Comparison of ENCODE assay signal across 14 cellular contexts in the genomic region with DNA sequence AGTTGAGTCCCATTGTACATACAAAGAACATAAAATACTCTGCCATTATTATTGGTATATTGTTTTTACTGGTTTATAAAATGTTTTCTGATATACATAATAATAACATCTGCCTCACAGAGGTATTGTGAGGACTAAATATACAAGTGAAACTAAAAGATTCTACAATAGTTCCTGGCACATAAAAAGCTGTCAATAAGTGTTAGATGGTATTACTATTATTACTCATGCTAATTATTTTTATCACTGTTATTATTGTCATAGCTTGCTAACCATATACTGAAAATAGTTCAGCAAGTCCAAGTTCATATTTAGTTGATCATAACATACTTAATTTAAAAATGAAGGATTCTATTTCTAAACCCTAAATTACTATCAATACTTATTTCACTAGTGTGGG. TPM values are rescaled to one million over a fixed set of nuclear protein-coding genes. Genes with fewer than 3 reads are reported as not detected.
A peak's percentile ranks its signal among the peaks of the same experiment; 100 is the strongest.
DNase-seq lines count a peak whose midpoint lies in the region; ATAC-seq lines count a peak whose summit lies in the region.
"Had no signal": no experiment of that assay in that cellular context is flagged by ENCODE, and none has a peak within 500 bp of the region (broad histone marks: within the 10 kb centered on the region; RNA-seq: fewer than 3 reads in every experiment).

No MANE protein-coding gene starts in this region.

- H3K4me3 Mint-ChIP-seq in activated CD4-positive, alpha-beta T cell treated with anti-CD3 and anti-CD28 coated beads, Interleukin-2, amount 10 ng/mL, durations not matched to agents 7 days and 5 days: peak overlapping the region; percentile 37
- H3K4me3 Mint-ChIP-seq in dendritic cell treated with granulocyte-macrophage colony-stimulating factor and Interleukin-4, amounts not matched to agents 40 ng/mL and 50 ng/mL, for 4 days: no peak overlapping the region

- intact Hi-C loops in dendritic cell treated with granulocyte-macrophage colony-stimulating factor and Interleukin-4, amounts not matched to agents 40 ng/mL and 50 ng/mL, for 4 days (cut with micrococcal nuclease): loop anchor here (10.0 kb wide), 1 partner anchor 46 kb away; no protein-coding TSS in a partner anchor

- H3K27me3 Mint-ChIP-seq in activated CD4-positive, alpha-beta T cell treated with anti-CD3 and anti-CD28 coated beads, Interleukin-2, amount 10 ng/mL, durations not matched to agents 7 days and 5 days: no peaks in the 10 kb centered on the region
- H3K27me3 Mint-ChIP-seq in dendritic cell treated with granulocyte-macrophage colony-stimulating factor and Interleukin-4, amounts not matched to agents 40 ng/mL and 50 ng/mL, for 4 days: no peaks in the 10 kb centered on the region

- H3K27ac ChIP-seq in caudate nucleus (ENCODE audit: low read depth, low read length): no peak overlapping the region

- CTCF ChIA-PET in activated CD4-positive, alpha-beta T cell treated with anti-CD3 and anti-CD28 coated beads, Interleukin-2, amount 10 ng/mL, durations not matched to agents 7 days and 5 days (lab: Charles Lee): interaction anchor here (0.6 to 1.0 kb wide), 2 partner anchors 37 to 131 kb away, joined by 3 to 4 read pairs; no protein-coding TSS in a partner anchor

- no peak overlapping the region for H3K27ac Mint-ChIP-seq in activated CD4-positive, alpha-beta T cell treated with anti-CD3 and anti-CD28 coated beads, Interleukin-2, amount 10 ng/mL, durations not matched to agents 7 days and 5 days
- peak overlapping the region; percentile 50 for H3K27ac Mint-ChIP-seq in dendritic cell treated with granulocyte-macrophage colony-stimulating factor and Interleukin-4, amounts not matched to agents 40 ng/mL and 50 ng/mL, for 4 days

- POLR2A ChIA-PET in activated CD4-positive, alpha-beta T cell treated with anti-CD3 and anti-CD28 coated beads, Interleukin-2, amount 10 ng/mL, durations not matched to agents 7 days and 5 days (lab: Charles Lee): interaction anchor here (1.0 kb wide), 1 partner anchor 34 kb away, joined by 4 read pairs; a partner anchor contains a TSS

- ATAC-seq in GM21786 (IDR thresholded peaks at IDR 0.05; ENCODE audit: unreplicated experiment) (peak; percentile 71), HG03378 (IDR thresholded peaks at IDR 0.05; ENCODE audit: unreplicated experiment) (peak; percentile 88)

- H3K36me3 Mint-ChIP-seq in activated CD4-positive, alpha-beta T cell treated with anti-CD3 and anti-CD28 coated beads, Interleukin-2, amount 10 ng/mL, durations not matched to agents 7 days and 5 days (ENCODE audit: low read depth): peaks cover 5% of the 10 kb centered on the region
- H3K36me3 Mint-ChIP-seq in dendritic cell treated with granulocyte-macrophage colony-stimulating factor and Interleukin-4, amounts not matched to agents 40 ng/mL and 50 ng/mL, for 4 days (ENCODE audit: low read depth): no peaks in the 10 kb centered on the region

- no peaks in the 10 kb centered on the region for H3K9me3 Mint-ChIP-seq in activated CD4-positive, alpha-beta T cell treated with anti-CD3 and anti-CD28 coated beads, Interleukin-2, amount 10 ng/mL, durations not matched to agents 7 days and 5 days
- H3K9me3 Mint-ChIP-seq in dendritic cell treated with granulocyte-macrophage colony-stimulating factor and Interleukin-4, amounts not matched to agents 40 ng/mL and 50 ng/mL, for 4 days: no peaks in the 10 kb centered on the region

- DNase-seq in activated CD4-positive, alpha-beta T cell treated with anti-CD3 and anti-CD28 coated beads, Interleukin-2, amount 10 ng/mL, durations not matched to agents 7 days and 5 days: no peak
- DNase-seq in activated CD4-positive, alpha-beta T cell treated with anti-CD3 and anti-CD28 coated beads for 48 hours: no peak
- DNase-seq in caudate nucleus (lab: John Stamatoyannopoulos, UW): no peak
- no peak for DNase-seq in SKM-1 (lab: John Stamatoyannopoulos, UW; ENCODE audit: unreplicated experiment)
- no peak for DNase-seq in stimulated activated CD4-positive, alpha-beta T cell treated with anti-CD3 and anti-CD28 coated beads, Interleukin-4, amount 100 ng/mL, for 4 hours
- DNase-seq: activated effector memory CD4-positive, alpha-beta T cell treated with Interleukin-2 at 50 U/mL for 16 hours; mesendoderm; MV-4-11; NCI-H446 treated with DMSO at 0.1 percent for 48 hours; posterior cingulate gyrus; stimulated activated CD4-positive, alpha-beta T cell treated with anti-CD3 and anti-CD28 coated beads, Interleukin-15, amount 100 ng/mL, for 24 hours had no signal

- peaks cover 63% of the 10 kb centered on the region for H3K4me1 Mint-ChIP-seq in activated CD4-positive, alpha-beta T cell treated with anti-CD3 and anti-CD28 coated beads, Interleukin-2, amount 10 ng/mL, durations not matched to agents 7 days and 5 days
- peaks cover 43% of the 10 kb centered on the region for H3K4me1 Mint-ChIP-seq in dendritic cell treated with granulocyte-macrophage colony-stimulating factor and Interleukin-4, amounts not matched to agents 40 ng/mL and 50 ng/mL, for 4 days (ENCODE audit: low read depth)

RNA-seq across cellular contexts. Expression of a gene that starts 34.4 kb away (rescaled TPM):
- total RNA-seq in activated CD4-positive, alpha-beta T cell treated with anti-CD3 and anti-CD28 coated beads, Interleukin-2, amount 10 ng/mL, durations not matched to agents 7 days and 5 days: 100 to 1,000 TPM; 102 to 133 TPM
